17 cellular contexts compared by ENCODE assay signal in the genomic region with DNA sequence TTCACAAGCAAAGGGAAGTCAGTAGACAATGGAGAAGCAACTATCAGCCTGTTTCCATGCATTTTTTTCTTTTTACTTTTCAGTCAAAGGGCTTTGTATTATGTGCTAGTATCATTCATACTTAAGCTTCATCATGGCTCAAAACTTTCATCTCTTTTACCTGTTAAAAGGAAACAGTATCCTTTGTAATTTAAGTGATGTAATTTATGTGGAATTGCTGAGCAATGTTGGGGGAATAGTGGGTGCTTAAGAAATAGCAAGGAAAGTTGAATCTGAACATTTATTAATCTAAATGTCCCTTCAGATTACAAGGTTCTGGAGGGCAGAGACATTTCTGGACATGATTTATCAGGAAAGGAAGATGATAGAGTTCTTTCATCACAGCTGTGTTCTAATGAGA.
"Had no signal": no experiment of that assay in that cellular context is flagged by ENCODE, and none has a peak within 500 bp of the region (broad histone marks: within the 10 kb centered on the region; RNA-seq: fewer than 3 reads in every experiment).

No MANE protein-coding gene starts in this region.

- H3K4me1 ChIP-seq: heart left ventricle, upper lobe of left lung had no signal

- H3K27me3 Mint-ChIP-seq: activated B cell treated with CpG ODN at 0.5 μM for 24 hours; activated CD4-positive, alpha-beta T cell treated with anti-CD3 and anti-CD28 coated beads, Interleukin-2, amount 10 ng/mL, durations not matched to agents 7 days and 5 days had no signal

- H3K4me3 Mint-ChIP-seq: activated B cell treated with CpG ODN at 0.5 μM for 24 hours; activated CD4-positive, alpha-beta T cell treated with anti-CD3 and anti-CD28 coated beads, Interleukin-2, amount 10 ng/mL, durations not matched to agents 7 days and 5 days; nephron progenitor cell had no signal

- H3K27ac ChIP-seq: dorsolateral prefrontal cortex, heart left ventricle, SK-N-MC, upper lobe of left lung had no signal

- H3K27ac Mint-ChIP-seq: activated B cell treated with CpG ODN at 0.5 μM for 24 hours; activated CD4-positive, alpha-beta T cell treated with anti-CD3 and anti-CD28 coated beads, Interleukin-2, amount 10 ng/mL, durations not matched to agents 7 days and 5 days; nephron progenitor cell had no signal

- ATAC-seq: heart left ventricle, left ventricle myocardium superior, sciatic nerve had no signal

- H3K36me3 Mint-ChIP-seq: activated naive CD4-positive, alpha-beta T cell treated with anti-CD3 and anti-CD28 coated beads, Interleukin-2, amount 50 U/mL, for 72 hours had no signal

- H3K27me3 ChIP-seq: upper lobe of left lung had no signal

- H3K9me3 ChIP-seq: heart left ventricle, upper lobe of left lung had no signal

- H3K9me3 Mint-ChIP-seq: nephron progenitor cell had no signal

- H3K4me1 Mint-ChIP-seq: activated B cell treated with CpG ODN at 0.5 μM for 24 hours, nephron progenitor cell had no signal

- H3K4me3 ChIP-seq: dorsolateral prefrontal cortex, heart left ventricle, SK-N-MC, upper lobe of left lung had no signal

- H3K36me3 ChIP-seq: heart left ventricle, upper lobe of left lung had no signal

- DNase-seq: activated B cell treated with CpG ODN at 0.5 μM for 24 hours; activated CD4-positive, alpha-beta T cell treated with anti-CD3 and anti-CD28 coated beads, Interleukin-2, amount 10 ng/mL, durations not matched to agents 7 days and 5 days; anterior cingulate cortex; dorsolateral prefrontal cortex; foreskin melanocyte; heart left ventricle; kidney; left ventricle myocardium superior; mesenchymal stem cell; nephron progenitor cell; stimulated activated CD4-positive, alpha-beta T cell treated with anti-CD3 and anti-CD28 coated beads, Interleukin-12 subunit alpha, Interleukin-12 subunit beta, amount 100 ng/mL, for 4 hours; stimulated activated CD4-positive, alpha-beta T cell treated with anti-CD3 and anti-CD28 coated beads, Interleukin-2, amount 100 ng/mL, for 48 hours; stimulated activated naive CD4-positive, alpha-beta T cell treated with Interleukin-2 at 50 U/mL for 16 hours; upper lobe of left lung had no signal
